ENCODE assay signal across 29 cellular contexts in the genomic region with DNA sequence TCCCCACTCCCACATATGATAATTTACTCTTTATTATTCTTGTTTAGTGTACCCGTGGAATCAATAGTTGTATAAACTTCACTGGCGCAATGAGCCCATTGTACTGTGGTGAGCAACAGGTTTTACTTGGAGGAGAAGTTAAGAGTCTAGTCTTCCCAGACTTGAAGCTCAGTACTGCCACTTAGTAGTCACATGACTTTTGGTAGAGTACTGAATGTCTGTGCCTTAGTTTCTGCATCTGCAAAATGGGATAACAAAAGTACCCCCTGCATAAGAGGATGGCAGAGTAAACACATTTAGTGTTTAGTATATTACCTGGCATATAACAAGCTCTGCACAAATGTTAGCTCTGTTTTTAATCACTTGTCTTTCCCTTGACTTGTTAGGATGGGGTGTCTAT.
"Had no signal": no experiment of that assay in that cellular context is flagged by ENCODE, and none has a peak within 500 bp of the region (broad histone marks: within the 10 kb centered on the region; RNA-seq: fewer than 3 reads in every experiment).

No MANE protein-coding gene starts in this region.

- H3K27me3 ChIP-seq: testis, thyroid gland, tibial artery, tibial nerve, transverse colon, upper lobe of left lung, upper lobe of right lung, uterus, vagina had no signal

- ATAC-seq: stimulated activated effector memory CD8-positive, alpha-beta T cell treated with anti-CD3 and anti-CD28 coated beads, Interleukin-12 subunit alpha, Interleukin-12 subunit beta, amount 100 ng/mL, for 72 hours; stimulated activated memory B cell treated with anti-CD40 and anti-IgM and Interleukin-4, amounts not matched to agents 10 μg/mL and 1 μg/mL and 100 μg/mL, for 72 hours; stimulated activated naive B cell treated with anti-CD40 and anti-IgM and Interleukin-4, amounts not matched to agents 10 μg/mL and 1 μg/mL and 100 μg/mL, for 72 hours; stimulated activated naive CD8-positive, alpha-beta T cell treated with anti-CD3 and anti-CD28 coated beads, Interleukin-15, amount 100 ng/mL, for 72 hours; stimulated activated naive CD8-positive, alpha-beta T cell treated with anti-CD3 and anti-CD28 coated beads, Interleukin-15, Interleukin-2, amounts not matched to agents 100 U/mL and 50 U/mL, for 24 hours; upper lobe of right lung had no signal

- H3K36me3 Mint-ChIP-seq: stimulated activated effector memory CD8-positive, alpha-beta T cell treated with anti-CD3 and anti-CD28 coated beads, Interleukin-12 subunit alpha, Interleukin-12 subunit beta, amount 100 ng/mL, for 72 hours; stimulated activated memory B cell treated with anti-CD40 and anti-IgM and Interleukin-4, amounts not matched to agents 10 μg/mL and 1 μg/mL and 100 μg/mL, for 72 hours; stimulated activated naive B cell treated with anti-CD40 and anti-IgM and Interleukin-4, amounts not matched to agents 10 μg/mL and 1 μg/mL and 100 μg/mL, for 72 hours; type B pancreatic cell had no signal

- DNase-seq: stimulated activated CD4-positive, alpha-beta T cell treated with anti-CD3 and anti-CD28 coated beads, Interleukin-2, amount 100 ng/mL, for 48 hours; stimulated activated CD4-positive, alpha-beta T cell treated with anti-CD3 and anti-CD28 coated beads, Interleukin-4, amount 100 ng/mL, for 1 hour; stimulated activated CD4-positive, alpha-beta T cell treated with anti-CD3 and anti-CD28 coated beads, Interleukin-4, amount 100 ng/mL, for 24 hours; stimulated activated CD4-positive, alpha-beta T cell treated with anti-CD3 and anti-CD28 coated beads, Interleukin-4, amount 100 ng/mL, for 4 hours; stimulated activated CD8-positive, alpha-beta memory T cell treated with anti-CD3 and anti-CD28 coated beads, Interleukin-4, amount 100 ng/mL, for 48 hours; stimulated activated naive B cell treated with anti-CD40 and anti-IgM and Interleukin-4, amounts not matched to agents 10 μg/mL and 1 μg/mL and 100 μg/mL, for 72 hours; stimulated activated naive CD4-positive, alpha-beta T cell; stimulated activated naive CD4-positive, alpha-beta T cell treated with Interleukin-2 at 50 U/mL for 16 hours; stimulated activated naive CD8-positive, alpha-beta T cell treated with anti-CD3 and anti-CD28 coated beads, Interleukin-15, amount 100 ng/mL, for 72 hours; stimulated activated naive CD8-positive, alpha-beta T cell treated with anti-CD3 and anti-CD28 coated beads, Interleukin-15, Interleukin-2, amounts not matched to agents 100 U/mL and 50 U/mL, for 24 hours; stomach; substantia nigra; testis; thyroid gland; tibial artery; transverse colon; trophoblast cell; upper lobe of left lung; upper lobe of right lung; uterus had no signal

- H3K27ac ChIP-seq: stomach, suprapubic skin, testis, thoracic aorta, thyroid gland, tibial artery, tibial nerve, transverse colon, upper lobe of left lung, upper lobe of right lung, uterus, vagina had no signal

- FAIRE-seq: urothelium cell line had no signal

- H3K9me3 Mint-ChIP-seq: stimulated activated effector memory CD8-positive, alpha-beta T cell treated with anti-CD3 and anti-CD28 coated beads, Interleukin-12 subunit alpha, Interleukin-12 subunit beta, amount 100 ng/mL, for 72 hours; stimulated activated naive CD8-positive, alpha-beta T cell treated with anti-CD3 and anti-CD28 coated beads, Interleukin-15, amount 100 ng/mL, for 72 hours; type B pancreatic cell had no signal

- H3K27me3 Mint-ChIP-seq: stimulated activated naive B cell treated with anti-CD40 and anti-IgM and Interleukin-4, amounts not matched to agents 10 μg/mL and 1 μg/mL and 100 μg/mL, for 72 hours; stimulated activated naive CD8-positive, alpha-beta T cell treated with anti-CD3 and anti-CD28 coated beads, Interleukin-15, amount 100 ng/mL, for 72 hours; stimulated activated naive CD8-positive, alpha-beta T cell treated with anti-CD3 and anti-CD28 coated beads, Interleukin-15, Interleukin-2, amounts not matched to agents 100 ng/mL and 50 ng/mL, for 24 hours had no signal

- H3K9me3 ChIP-seq: stomach, suprapubic skin, testis, thoracic aorta, thyroid gland, tibial artery, transverse colon, upper lobe of left lung, upper lobe of right lung, uterus, vagina had no signal

- H3K4me1 ChIP-seq: stomach, suprapubic skin, testis, thyroid gland, tibial artery, tibial nerve, transverse colon, upper lobe of left lung, upper lobe of right lung, uterus, vagina had no signal

- H3K36me3 ChIP-seq: stomach, suprapubic skin, thoracic aorta, thyroid gland, tibial artery, tibial nerve, transverse colon, upper lobe of left lung, upper lobe of right lung, uterus, vagina had no signal

- H3K4me3 Mint-ChIP-seq: stimulated activated effector memory CD8-positive, alpha-beta T cell treated with anti-CD3 and anti-CD28 coated beads, Interleukin-12 subunit alpha, Interleukin-12 subunit beta, amount 100 ng/mL, for 72 hours; stimulated activated memory B cell treated with anti-CD40 and anti-IgM and Interleukin-4, amounts not matched to agents 10 μg/mL and 1 μg/mL and 100 μg/mL, for 72 hours; stimulated activated naive B cell treated with anti-CD40 and anti-IgM and Interleukin-4, amounts not matched to agents 10 μg/mL and 1 μg/mL and 100 μg/mL, for 72 hours; stimulated activated naive CD8-positive, alpha-beta T cell treated with anti-CD3 and anti-CD28 coated beads, Interleukin-15, amount 100 ng/mL, for 72 hours; stimulated activated naive CD8-positive, alpha-beta T cell treated with anti-CD3 and anti-CD28 coated beads, Interleukin-15, Interleukin-2, amounts not matched to agents 100 ng/mL and 50 ng/mL, for 24 hours; type B pancreatic cell had no signal

- H3K27ac Mint-ChIP-seq: stimulated activated memory B cell treated with anti-CD40 and anti-IgM and Interleukin-4, amounts not matched to agents 10 μg/mL and 1 μg/mL and 100 μg/mL, for 72 hours; stimulated activated naive B cell treated with anti-CD40 and anti-IgM and Interleukin-4, amounts not matched to agents 10 μg/mL and 1 μg/mL and 100 μg/mL, for 72 hours; stimulated activated naive CD8-positive, alpha-beta T cell treated with anti-CD3 and anti-CD28 coated beads, Interleukin-15, amount 100 ng/mL, for 72 hours; stimulated activated naive CD8-positive, alpha-beta T cell treated with anti-CD3 and anti-CD28 coated beads, Interleukin-15, Interleukin-2, amounts not matched to agents 100 ng/mL and 50 ng/mL, for 24 hours; type B pancreatic cell had no signal

- H3K4me3 ChIP-seq: stomach, suprapubic skin, testis, thoracic aorta, thyroid gland, tibial artery, tibial nerve, transverse colon, upper lobe of left lung, upper lobe of right lung, uterus, vagina had no signal
